26 cellular contexts compared by ENCODE assay signal in the genomic region with DNA sequence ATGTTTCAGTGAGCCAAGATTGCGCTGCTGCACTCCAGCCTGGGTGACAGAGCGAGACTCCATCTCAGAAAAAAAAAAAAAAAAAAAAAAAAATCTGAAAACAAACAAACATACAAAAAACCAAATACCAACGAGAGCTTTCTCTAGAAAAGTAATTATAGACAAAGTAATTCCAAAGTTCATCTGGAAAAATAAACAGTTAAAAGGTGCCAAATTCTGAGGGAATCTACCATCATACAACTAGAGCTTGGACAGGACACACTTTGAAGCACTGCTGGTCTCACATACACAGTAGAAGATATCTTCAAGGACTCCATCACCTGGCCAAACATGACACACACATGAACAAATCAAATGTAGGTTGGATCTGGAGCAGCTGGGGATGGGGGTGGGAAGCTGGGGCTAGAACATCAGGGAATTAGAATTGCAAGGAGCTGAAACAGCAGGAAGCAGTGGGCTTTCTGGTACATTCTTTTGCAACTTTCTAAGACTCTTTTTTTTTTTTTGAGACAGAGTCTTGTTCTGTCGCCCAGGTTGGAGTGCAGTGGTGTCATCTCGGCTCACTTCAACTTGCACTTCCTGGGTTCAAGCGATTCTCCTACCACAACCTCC.
"Had no signal": no experiment of that assay in that cellular context is flagged by ENCODE, and none has a peak within 500 bp of the region (broad histone marks: within the 10 kb centered on the region; RNA-seq: fewer than 3 reads in every experiment).

No MANE protein-coding gene starts in this region.

- H3K4me3 Mint-ChIP-seq: activated CD4-positive, alpha-beta T cell treated with anti-CD3 and anti-CD28 coated beads, Interleukin-2, amount 10 ng/mL, durations not matched to agents 24 days and 14 days; activated CD8-positive, alpha-beta T cell treated with anti-CD3 and anti-CD28 coated beads, Interleukin-2, amount 10 ng/mL, durations not matched to agents 7 days and 5 days; activated T-cell treated with anti-CD3 and anti-CD28 coated beads, Interleukin-2, amount 50 U/mL, for 24 hours; brain had no signal

- H3K27ac ChIP-seq: adrenal gland, SJCRH30, SK-N-MC, WERI-Rb-1 had no signal

- H3K27ac Mint-ChIP-seq: activated CD4-positive, alpha-beta T cell treated with anti-CD3 and anti-CD28 coated beads, Interleukin-2, amount 10 ng/mL, durations not matched to agents 24 days and 14 days; activated CD8-positive, alpha-beta T cell treated with anti-CD3 and anti-CD28 coated beads, Interleukin-2, amount 10 ng/mL, durations not matched to agents 7 days and 5 days; activated naive CD4-positive, alpha-beta T cell treated with anti-CD3 and anti-CD28 coated beads, Interleukin-2, amount 50 U/mL, for 72 hours; activated T-cell treated with anti-CD3 and anti-CD28 coated beads, Interleukin-2, amount 50 U/mL, for 24 hours; activated T-helper 2 cell treated with anti-CD3 and anti-CD28 coated beads, Interferon-gamma antibody, Interleukin-2, Interleukin-4, amounts not matched to agents 10 μg/mL and 5 μg/mL and 100 μg/mL, durations not matched to agents 14 hours and 24 hours and 36 hours; brain had no signal

- DNase-seq: activated CD4-positive, alpha-beta T cell treated with anti-CD3 and anti-CD28 coated beads, Interleukin-2, amount 10 ng/mL, durations not matched to agents 24 days and 14 days; activated CD4-positive, alpha-beta T cell treated with anti-CD3 and anti-CD28 coated beads, Interleukin-2, amount 50 U/mL, for 48 hours; activated CD8-positive, alpha-beta T cell treated with anti-CD3 and anti-CD28 coated beads, Interleukin-2, amount 10 ng/mL, durations not matched to agents 7 days and 5 days; activated gamma-delta T cell; activated naive CD4-positive, alpha-beta T cell treated with Interleukin-2 at 50 U/mL for 16 hours; activated T-cell treated with anti-CD3 and anti-CD28 coated beads, Interleukin-2, amount 50 U/mL, for 24 hours; adrenal gland; anterior cingulate cortex; Kasumi-1; KG1; MG63; NCI-H1048; NCI-H1105 treated with DMSO at 0.1 percent for 48 hours; NCI-H1436; NCI-H1694; NCI-H2029; NCI-H345; NCI-H524 treated with DMSO at 0.1 percent for 48 hours; SHP77; SJCRH30; T1000; WERI-Rb-1 had no signal

- H3K27me3 ChIP-seq: adrenal gland, MG63, SJCRH30 had no signal

- H3K36me3 ChIP-seq: adrenal gland, SJCRH30, WERI-Rb-1 had no signal

- H3K9me3 ChIP-seq: adrenal gland, MG63, SJCRH30 had no signal

- H3K36me3 Mint-ChIP-seq: activated naive CD4-positive, alpha-beta T cell treated with anti-CD3 and anti-CD28 coated beads, Interleukin-2, amount 50 U/mL, for 72 hours; brain had no signal

- H3K9me3 Mint-ChIP-seq: activated CD4-positive, alpha-beta T cell treated with anti-CD3 and anti-CD28 coated beads, Interleukin-2, amount 10 ng/mL, durations not matched to agents 24 days and 14 days; activated naive CD4-positive, alpha-beta T cell treated with anti-CD3 and anti-CD28 coated beads, Interleukin-2, amount 50 U/mL, for 72 hours; activated T-cell treated with anti-CD3 and anti-CD28 coated beads, Interleukin-2, amount 50 U/mL, for 24 hours; activated T-helper 2 cell treated with anti-CD3 and anti-CD28 coated beads, Interferon-gamma antibody, Interleukin-2, Interleukin-4, amounts not matched to agents 10 μg/mL and 5 μg/mL and 100 μg/mL, durations not matched to agents 14 hours and 24 hours and 36 hours; brain had no signal

- H3K4me3 ChIP-seq: adrenal gland, MG63, SJCRH30, SK-N-MC had no signal
